ENCODE assay signal across 1 cellular context in the genomic region with DNA sequence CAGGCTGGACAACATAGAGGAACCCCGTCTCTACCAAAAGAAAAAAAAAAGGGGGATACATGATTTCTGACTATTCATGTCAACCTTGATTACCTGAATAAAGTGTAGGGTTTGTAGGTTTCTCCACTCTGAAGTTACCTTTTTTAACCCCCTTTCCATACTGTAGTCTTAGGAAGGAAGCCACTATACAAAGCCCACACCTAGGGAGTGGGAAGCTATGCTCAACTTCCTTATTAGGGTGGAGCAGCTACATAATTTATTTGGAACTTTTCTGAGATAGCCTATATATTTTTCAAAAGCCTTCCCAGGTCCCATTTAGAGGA.
TF ChIP-seq lines count a peak whose summit lies in the region.

No MANE protein-coding gene starts in this region.

TF ChIP-seq in K562, 482 proteins besides CTCF, POLR2A, EP300 and RAD21 (continued from another document and continues in another):
- TF ChIP-seq, protein P1, sequence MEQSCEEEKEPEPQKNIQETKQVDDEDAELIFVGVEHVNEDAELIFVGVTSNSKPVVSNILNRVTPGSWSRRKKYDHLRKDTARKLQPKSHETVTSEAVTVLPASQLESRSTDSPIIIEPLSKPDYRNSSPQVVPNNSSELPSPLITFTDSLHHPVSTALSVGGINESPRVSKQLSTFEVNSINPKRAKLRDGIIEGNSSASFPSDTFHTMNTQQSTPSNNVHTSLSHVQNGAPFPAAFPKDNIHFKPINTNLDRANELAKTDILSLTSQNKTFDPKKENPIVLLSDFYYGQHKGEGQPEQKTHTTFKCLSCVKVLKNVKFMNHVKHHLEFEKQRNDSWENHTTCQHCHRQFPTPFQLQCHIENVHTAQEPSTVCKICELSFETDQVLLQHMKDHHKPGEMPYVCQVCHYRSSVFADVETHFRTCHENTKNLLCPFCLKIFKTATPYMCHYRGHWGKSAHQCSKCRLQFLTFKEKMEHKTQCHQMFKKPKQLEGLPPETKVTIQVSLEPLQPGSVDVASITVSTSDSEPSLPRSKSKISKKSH (CRISPR knock-in tag; IDR thresholded peaks at IDR 0.05): no peak
- TF ChIP-seq FOXJ3 (CRISPR knock-in tag; IDR thresholded peaks at IDR 0.05): no peak
- TF ChIP-seq ZBTB7A (IDR thresholded peaks at IDR 0.05; ENCODE audit: borderline replicate concordance, control insufficient read depth, low read depth, low read length): no peak
- TF ChIP-seq SMC3 (conservative IDR thresholded peaks at IDR 0.05; ENCODE audit: insufficient read depth, low read depth, low read length): no peak
- TF ChIP-seq SNRNP70 (optimal IDR thresholded peaks at IDR 0.05; ENCODE audit: low read depth, low read length): no peak
- no peak for TF ChIP-seq SMARCC2 (IDR thresholded peaks at IDR 0.05; ENCODE audit: low read depth)
- TF ChIP-seq RBBP5 (IDR thresholded peaks at IDR 0.05; ENCODE audit: borderline replicate concordance, insufficient read depth, low read length, poor library complexity, severe bottlenecking): no peak
- peak; percentile 22; the same call in 1 of the 2 replicates for TF ChIP-seq NFRKB (IDR thresholded peaks at IDR 0.05; ENCODE audit: low read depth)
- no peak; the same call in 1 of the 2 replicates for TF ChIP-seq KAT7 (CRISPR knock-in tag; IDR thresholded peaks at IDR 0.05; ENCODE audit: borderline replicate concordance)
- TF ChIP-seq TBL1XR1 (IDR thresholded peaks at IDR 0.05; ENCODE audit: low read length in 2 of 2): no peak; a peak in 1 of 4 replicates
- TF ChIP-seq, protein P2, sequence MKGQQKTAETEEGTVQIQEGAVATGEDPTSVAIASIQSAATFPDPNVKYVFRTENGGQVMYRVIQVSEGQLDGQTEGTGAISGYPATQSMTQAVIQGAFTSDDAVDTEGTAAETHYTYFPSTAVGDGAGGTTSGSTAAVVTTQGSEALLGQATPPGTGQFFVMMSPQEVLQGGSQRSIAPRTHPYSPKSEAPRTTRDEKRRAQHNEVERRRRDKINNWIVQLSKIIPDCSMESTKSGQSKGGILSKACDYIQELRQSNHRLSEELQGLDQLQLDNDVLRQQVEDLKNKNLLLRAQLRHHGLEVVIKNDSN (CRISPR knock-in tag; IDR thresholded peaks at IDR 0.05): no peak
- TF ChIP-seq NFXL1 (CRISPR knock-in tag; IDR thresholded peaks at IDR 0.05): no peak
- 0 out of 2 replicates have a peak, but pooled peaks have one; percentile 43 for TF ChIP-seq ERF (CRISPR knock-in tag; IDR thresholded peaks at IDR 0.05)
- TF ChIP-seq SP2 (IDR thresholded peaks at IDR 0.05; ENCODE audit: extremely low read depth, low read depth, low read length, poor library complexity, severe bottlenecking): no peak
- TF ChIP-seq, protein P3, sequence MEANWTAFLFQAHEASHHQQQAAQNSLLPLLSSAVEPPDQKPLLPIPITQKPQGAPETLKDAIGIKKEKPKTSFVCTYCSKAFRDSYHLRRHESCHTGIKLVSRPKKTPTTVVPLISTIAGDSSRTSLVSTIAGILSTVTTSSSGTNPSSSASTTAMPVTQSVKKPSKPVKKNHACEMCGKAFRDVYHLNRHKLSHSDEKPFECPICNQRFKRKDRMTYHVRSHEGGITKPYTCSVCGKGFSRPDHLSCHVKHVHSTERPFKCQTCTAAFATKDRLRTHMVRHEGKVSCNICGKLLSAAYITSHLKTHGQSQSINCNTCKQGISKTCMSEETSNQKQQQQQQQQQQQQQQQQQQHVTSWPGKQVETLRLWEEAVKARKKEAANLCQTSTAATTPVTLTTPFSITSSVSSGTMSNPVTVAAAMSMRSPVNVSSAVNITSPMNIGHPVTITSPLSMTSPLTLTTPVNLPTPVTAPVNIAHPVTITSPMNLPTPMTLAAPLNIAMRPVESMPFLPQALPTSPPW (CRISPR knock-in tag; IDR thresholded peaks at IDR 0.05): 0 out of 2 replicates have a peak, but pooled peaks have one; percentile 22
- TF ChIP-seq, protein P4, sequence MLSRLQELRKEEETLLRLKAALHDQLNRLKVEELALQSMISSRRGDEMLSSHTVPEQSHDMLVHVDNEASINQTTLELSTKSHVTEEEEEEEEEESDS (CRISPR knock-in tag; IDR thresholded peaks at IDR 0.05): no peak
- no peak for TF ChIP-seq LCOR (CRISPR knock-in tag; IDR thresholded peaks at IDR 0.05)
- TF ChIP-seq MTA1 (IDR thresholded peaks at IDR 0.05; ENCODE audit: borderline replicate concordance): 0 out of 2 replicates have a peak, but pooled peaks have one; percentile 11
- no peak for TF ChIP-seq FOXJ2 (tag; IDR thresholded peaks at IDR 0.05)
- TF ChIP-seq, protein P5, sequence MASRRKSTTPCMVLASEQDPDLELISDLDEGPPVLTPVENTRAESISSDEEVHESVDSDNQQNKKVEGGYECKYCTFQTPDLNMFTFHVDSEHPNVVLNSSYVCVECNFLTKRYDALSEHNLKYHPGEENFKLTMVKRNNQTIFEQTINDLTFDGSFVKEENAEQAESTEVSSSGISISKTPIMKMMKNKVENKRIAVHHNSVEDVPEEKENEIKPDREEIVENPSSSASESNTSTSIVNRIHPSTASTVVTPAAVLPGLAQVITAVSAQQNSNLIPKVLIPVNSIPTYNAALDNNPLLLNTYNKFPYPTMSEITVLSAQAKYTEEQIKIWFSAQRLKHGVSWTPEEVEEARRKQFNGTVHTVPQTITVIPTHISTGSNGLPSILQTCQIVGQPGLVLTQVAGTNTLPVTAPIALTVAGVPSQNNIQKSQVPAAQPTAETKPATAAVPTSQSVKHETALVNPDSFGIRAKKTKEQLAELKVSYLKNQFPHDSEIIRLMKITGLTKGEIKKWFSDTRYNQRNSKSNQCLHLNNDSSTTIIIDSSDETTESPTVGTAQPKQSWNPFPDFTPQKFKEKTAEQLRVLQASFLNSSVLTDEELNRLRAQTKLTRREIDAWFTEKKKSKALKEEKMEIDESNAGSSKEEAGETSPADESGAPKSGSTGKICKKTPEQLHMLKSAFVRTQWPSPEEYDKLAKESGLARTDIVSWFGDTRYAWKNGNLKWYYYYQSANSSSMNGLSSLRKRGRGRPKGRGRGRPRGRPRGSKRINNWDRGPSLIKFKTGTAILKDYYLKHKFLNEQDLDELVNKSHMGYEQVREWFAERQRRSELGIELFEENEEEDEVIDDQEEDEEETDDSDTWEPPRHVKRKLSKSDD (conservative IDR thresholded peaks at IDR 0.05; ENCODE audit: low read length): no peak
- TF ChIP-seq ZC3H4 (CRISPR knock-in tag; IDR thresholded peaks at IDR 0.05; ENCODE audit: borderline replicate concordance): no peak
- TF ChIP-seq ARID2 (IDR thresholded peaks at IDR 0.05): no peak
- no peak for TF ChIP-seq ZNF3 (CRISPR knock-in tag; IDR thresholded peaks at IDR 0.05)
- TF ChIP-seq SAFB2 (IDR thresholded peaks at IDR 0.05; ENCODE audit: borderline replicate concordance, low read depth, low read length, severe bottlenecking): no peak
- 0 out of 2 replicates have a peak, but pooled peaks have one; percentile 31 for TF ChIP-seq GATAD2B (IDR thresholded peaks at IDR 0.05; ENCODE audit: borderline replicate concordance)
- no peak for TF ChIP-seq MAFF (IDR thresholded peaks at IDR 0.05; ENCODE audit: low read length)
- no peak for TF ChIP-seq PTBP1 (IDR thresholded peaks at IDR 0.05; ENCODE audit: low read depth, low read length)
- no peak for TF ChIP-seq NFIX (CRISPR knock-in tag; IDR thresholded peaks at IDR 0.05; ENCODE audit: low read depth)
- no peak for TF ChIP-seq NR2C2 (CRISPR knock-in tag; IDR thresholded peaks at IDR 0.05)
- TF ChIP-seq NR2C2 (tag; IDR thresholded peaks at IDR 0.05): peak; percentile 32; the same call in 1 of the 2 replicates
- TF ChIP-seq, protein P6, sequence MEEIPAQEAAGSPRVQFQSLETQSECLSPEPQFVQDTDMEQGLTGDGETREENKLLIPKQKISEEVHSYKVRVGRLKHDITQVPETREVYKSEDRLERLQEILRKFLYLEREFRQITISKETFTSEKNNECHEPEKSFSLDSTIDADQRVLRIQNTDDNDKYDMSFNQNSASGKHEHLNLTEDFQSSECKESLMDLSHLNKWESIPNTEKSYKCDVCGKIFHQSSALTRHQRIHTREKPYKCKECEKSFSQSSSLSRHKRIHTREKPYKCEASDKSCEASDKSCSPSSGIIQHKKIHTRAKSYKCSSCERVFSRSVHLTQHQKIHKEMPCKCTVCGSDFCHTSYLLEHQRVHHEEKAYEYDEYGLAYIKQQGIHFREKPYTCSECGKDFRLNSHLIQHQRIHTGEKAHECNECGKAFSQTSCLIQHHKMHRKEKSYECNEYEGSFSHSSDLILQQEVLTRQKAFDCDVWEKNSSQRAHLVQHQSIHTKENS (CRISPR knock-in tag; IDR thresholded peaks at IDR 0.05): no peak
- TF ChIP-seq, protein P7, sequence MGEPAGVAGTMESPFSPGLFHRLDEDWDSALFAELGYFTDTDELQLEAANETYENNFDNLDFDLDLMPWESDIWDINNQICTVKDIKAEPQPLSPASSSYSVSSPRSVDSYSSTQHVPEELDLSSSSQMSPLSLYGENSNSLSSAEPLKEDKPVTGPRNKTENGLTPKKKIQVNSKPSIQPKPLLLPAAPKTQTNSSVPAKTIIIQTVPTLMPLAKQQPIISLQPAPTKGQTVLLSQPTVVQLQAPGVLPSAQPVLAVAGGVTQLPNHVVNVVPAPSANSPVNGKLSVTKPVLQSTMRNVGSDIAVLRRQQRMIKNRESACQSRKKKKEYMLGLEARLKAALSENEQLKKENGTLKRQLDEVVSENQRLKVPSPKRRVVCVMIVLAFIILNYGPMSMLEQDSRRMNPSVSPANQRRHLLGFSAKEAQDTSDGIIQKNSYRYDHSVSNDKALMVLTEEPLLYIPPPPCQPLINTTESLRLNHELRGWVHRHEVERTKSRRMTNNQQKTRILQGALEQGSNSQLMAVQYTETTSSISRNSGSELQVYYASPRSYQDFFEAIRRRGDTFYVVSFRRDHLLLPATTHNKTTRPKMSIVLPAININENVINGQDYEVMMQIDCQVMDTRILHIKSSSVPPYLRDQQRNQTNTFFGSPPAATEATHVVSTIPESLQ (CRISPR knock-in tag; IDR thresholded peaks at IDR 0.05): no peak
- TF ChIP-seq FOXA3 (CRISPR knock-in tag; conservative IDR thresholded peaks at IDR 0.05 in 1 of 2, IDR thresholded peaks at IDR 0.05 in 1 of 2): no peak
- no peak for TF ChIP-seq PPARD (CRISPR knock-in tag; IDR thresholded peaks at IDR 0.05)
- TF ChIP-seq ZNF764 (CRISPR knock-in tag; IDR thresholded peaks at IDR 0.05; ENCODE audit: low read depth): peak; percentile 36; the same call in 1 of the 2 replicates
- TF ChIP-seq, protein P8, sequence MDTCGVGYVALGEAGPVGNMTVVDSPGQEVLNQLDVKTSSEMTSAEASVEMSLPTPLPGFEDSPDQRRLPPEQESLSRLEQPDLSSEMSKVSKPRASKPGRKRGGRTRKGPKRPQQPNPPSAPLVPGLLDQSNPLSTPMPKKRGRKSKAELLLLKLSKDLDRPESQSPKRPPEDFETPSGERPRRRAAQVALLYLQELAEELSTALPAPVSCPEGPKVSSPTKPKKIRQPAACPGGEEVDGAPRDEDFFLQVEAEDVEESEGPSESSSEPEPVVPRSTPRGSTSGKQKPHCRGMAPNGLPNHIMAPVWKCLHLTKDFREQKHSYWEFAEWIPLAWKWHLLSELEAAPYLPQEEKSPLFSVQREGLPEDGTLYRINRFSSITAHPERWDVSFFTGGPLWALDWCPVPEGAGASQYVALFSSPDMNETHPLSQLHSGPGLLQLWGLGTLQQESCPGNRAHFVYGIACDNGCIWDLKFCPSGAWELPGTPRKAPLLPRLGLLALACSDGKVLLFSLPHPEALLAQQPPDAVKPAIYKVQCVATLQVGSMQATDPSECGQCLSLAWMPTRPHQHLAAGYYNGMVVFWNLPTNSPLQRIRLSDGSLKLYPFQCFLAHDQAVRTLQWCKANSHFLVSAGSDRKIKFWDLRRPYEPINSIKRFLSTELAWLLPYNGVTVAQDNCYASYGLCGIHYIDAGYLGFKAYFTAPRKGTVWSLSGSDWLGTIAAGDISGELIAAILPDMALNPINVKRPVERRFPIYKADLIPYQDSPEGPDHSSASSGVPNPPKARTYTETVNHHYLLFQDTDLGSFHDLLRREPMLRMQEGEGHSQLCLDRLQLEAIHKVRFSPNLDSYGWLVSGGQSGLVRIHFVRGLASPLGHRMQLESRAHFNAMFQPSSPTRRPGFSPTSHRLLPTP (IDR thresholded peaks at IDR 0.05; ENCODE audit: borderline replicate concordance, extremely low read depth, insufficient read length): peak; percentile 86
- no peak for TF ChIP-seq ZNF274 (IDR thresholded peaks at IDR 0.05; ENCODE audit: borderline replicate concordance, low read depth, low read length)
- TF ChIP-seq, protein P9, sequence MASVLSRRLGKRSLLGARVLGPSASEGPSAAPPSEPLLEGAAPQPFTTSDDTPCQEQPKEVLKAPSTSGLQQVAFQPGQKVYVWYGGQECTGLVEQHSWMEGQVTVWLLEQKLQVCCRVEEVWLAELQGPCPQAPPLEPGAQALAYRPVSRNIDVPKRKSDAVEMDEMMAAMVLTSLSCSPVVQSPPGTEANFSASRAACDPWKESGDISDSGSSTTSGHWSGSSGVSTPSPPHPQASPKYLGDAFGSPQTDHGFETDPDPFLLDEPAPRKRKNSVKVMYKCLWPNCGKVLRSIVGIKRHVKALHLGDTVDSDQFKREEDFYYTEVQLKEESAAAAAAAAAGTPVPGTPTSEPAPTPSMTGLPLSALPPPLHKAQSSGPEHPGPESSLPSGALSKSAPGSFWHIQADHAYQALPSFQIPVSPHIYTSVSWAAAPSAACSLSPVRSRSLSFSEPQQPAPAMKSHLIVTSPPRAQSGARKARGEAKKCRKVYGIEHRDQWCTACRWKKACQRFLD (CRISPR knock-in tag; IDR thresholded peaks at IDR 0.05): no peak
- no peak for TF ChIP-seq DIDO1 (tag; IDR thresholded peaks at IDR 0.05; ENCODE audit: low read depth)
- TF ChIP-seq PURB (CRISPR knock-in tag; IDR thresholded peaks at IDR 0.05; ENCODE audit: low read depth): no peak
- TF ChIP-seq PHF20 (IDR thresholded peaks at IDR 0.05; ENCODE audit: partially characterized antibody): no peak
- TF ChIP-seq, protein P10, sequence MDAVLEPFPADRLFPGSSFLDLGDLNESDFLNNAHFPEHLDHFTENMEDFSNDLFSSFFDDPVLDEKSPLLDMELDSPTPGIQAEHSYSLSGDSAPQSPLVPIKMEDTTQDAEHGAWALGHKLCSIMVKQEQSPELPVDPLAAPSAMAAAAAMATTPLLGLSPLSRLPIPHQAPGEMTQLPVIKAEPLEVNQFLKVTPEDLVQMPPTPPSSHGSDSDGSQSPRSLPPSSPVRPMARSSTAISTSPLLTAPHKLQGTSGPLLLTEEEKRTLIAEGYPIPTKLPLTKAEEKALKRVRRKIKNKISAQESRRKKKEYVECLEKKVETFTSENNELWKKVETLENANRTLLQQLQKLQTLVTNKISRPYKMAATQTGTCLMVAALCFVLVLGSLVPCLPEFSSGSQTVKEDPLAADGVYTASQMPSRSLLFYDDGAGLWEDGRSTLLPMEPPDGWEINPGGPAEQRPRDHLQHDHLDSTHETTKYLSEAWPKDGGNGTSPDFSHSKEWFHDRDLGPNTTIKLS (IDR thresholded peaks at IDR 0.05; ENCODE audit: borderline replicate concordance, low read depth): no peak
- no peak for TF ChIP-seq SMARCA5 (IDR thresholded peaks at IDR 0.05)
- no peak for TF ChIP-seq ZNF217 (CRISPR knock-in tag; IDR thresholded peaks at IDR 0.05)
- TF ChIP-seq, protein P11, sequence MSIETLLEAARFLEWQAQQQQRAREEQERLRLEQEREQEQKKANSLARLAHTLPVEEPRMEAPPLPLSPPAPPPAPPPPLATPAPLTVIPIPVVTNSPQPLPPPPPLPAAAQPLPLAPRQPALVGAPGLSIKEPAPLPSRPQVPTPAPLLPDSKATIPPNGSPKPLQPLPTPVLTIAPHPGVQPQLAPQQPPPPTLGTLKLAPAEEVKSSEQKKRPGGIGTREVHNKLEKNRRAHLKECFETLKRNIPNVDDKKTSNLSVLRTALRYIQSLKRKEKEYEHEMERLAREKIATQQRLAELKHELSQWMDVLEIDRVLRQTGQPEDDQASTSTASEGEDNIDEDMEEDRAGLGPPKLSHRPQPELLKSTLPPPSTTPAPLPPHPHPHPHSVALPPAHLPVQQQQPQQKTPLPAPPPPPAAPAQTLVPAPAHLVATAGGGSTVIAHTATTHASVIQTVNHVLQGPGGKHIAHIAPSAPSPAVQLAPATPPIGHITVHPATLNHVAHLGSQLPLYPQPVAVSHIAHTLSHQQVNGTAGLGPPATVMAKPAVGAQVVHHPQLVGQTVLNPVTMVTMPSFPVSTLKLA (conservative IDR thresholded peaks at IDR 0.05): no peak
- TF ChIP-seq BCOR (IDR thresholded peaks at IDR 0.05): no peak
- no peak for TF ChIP-seq ZNF224 (CRISPR knock-in tag; IDR thresholded peaks at IDR 0.05)
